ENCODE assay signal across 17 cellular contexts in genomic region chr21:42443876-42444744, GRCh38. TPM values are rescaled to one million over a fixed set of nuclear protein-coding genes. Genes with fewer than 3 reads are reported as not detected.
"Had no signal": no experiment of that assay in that cellular context is flagged by ENCODE, and none has a peak within 500 bp of the region (broad histone marks: within the 10 kb centered on the region; RNA-seq: fewer than 3 reads in every experiment).

No MANE protein-coding gene starts in this region.

- H3K27ac ChIP-seq: dorsolateral prefrontal cortex, heart left ventricle, thyroid gland, WERI-Rb-1 had no signal

- H3K27ac Mint-ChIP-seq: endodermal cell, immature natural killer cell, nephron progenitor cell had no signal

- H3K27me3 ChIP-seq: heart left ventricle, thyroid gland had no signal

- H3K4me3 Mint-ChIP-seq: endodermal cell, immature natural killer cell, nephron progenitor cell had no signal

- H3K4me1 ChIP-seq: heart left ventricle, thyroid gland had no signal

- H3K4me3 ChIP-seq: dorsolateral prefrontal cortex, heart left ventricle, thyroid gland had no signal

- DNase-seq: activated CD4-positive, alpha-beta T cell treated with anti-CD3 and anti-CD28 coated beads for 48 hours; activated T-cell treated with anti-CD3 and anti-CD28 coated beads for 4 hours; dorsolateral prefrontal cortex; endodermal cell; heart left ventricle; immature natural killer cell; nephron progenitor cell; SK-N-SH; thyroid gland; WERI-Rb-1 had no signal

- H3K9me3 Mint-ChIP-seq: endodermal cell, immature natural killer cell, nephron progenitor cell had no signal

- H3K9me3 ChIP-seq: heart left ventricle, SK-N-SH, thyroid gland had no signal

- H3K4me1 Mint-ChIP-seq: endodermal cell, nephron progenitor cell had no signal

- H3K9ac ChIP-seq: SK-N-SH had no signal

- H3K36me3 ChIP-seq: heart left ventricle, thyroid gland, WERI-Rb-1 had no signal

- ATAC-seq: heart left ventricle, sciatic nerve had no signal

- H3K4me2 ChIP-seq: SK-N-SH had no signal

RNA-seq across cellular contexts. Expression of gene UBASH3A, which starts 40.4 kb away (rescaled TPM):
- total RNA-seq: cardiac septum, endodermal cell, epithelial cell of proximal tubule, frontal cortex, osteoblast, pulmonary artery endothelial cell had no signal
- polyA plus RNA-seq: SK-N-SH had no signal

RNA-seq across cellular contexts. Expression of gene TMPRSS3, which starts 48.3 kb away (rescaled TPM):
- total RNA-seq: cardiac septum, endodermal cell, frontal cortex, osteoblast, pulmonary artery endothelial cell, sciatic nerve had no signal
- polyA plus RNA-seq: heart left ventricle, SK-N-SH had no signal

RNA-seq across cellular contexts. Expression of gene RSPH1, which starts 51.9 kb away (rescaled TPM):
- total RNA-seq: cardiac septum; osteoblast; T-helper 1 cell treated with Interleukin-12 subunit alpha and Interleukin-12 subunit beta and Interleukin-4 antibody, amounts not matched to agents 30 ng/mL and 1 ng/mL, for 36 hours had no signal
